In the genomic region with DNA sequence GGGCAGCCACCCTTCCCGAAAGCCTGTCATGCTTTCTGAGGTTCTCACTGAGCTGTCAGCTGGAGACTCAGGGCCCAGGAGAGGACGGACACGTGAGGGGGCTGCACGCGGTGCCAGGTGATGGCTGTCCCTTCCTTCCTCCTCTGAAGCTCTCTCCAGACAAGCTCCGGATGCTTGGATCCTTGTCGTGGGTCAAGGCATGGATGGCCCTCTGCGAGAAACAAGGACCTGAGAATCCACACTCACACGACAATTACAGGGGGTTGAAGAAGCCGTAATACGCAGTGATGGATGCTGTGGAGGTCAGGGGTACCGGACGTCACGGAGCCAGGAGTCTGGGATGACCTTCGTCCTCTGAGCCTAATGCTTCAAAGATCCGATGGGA, we compare ENCODE assay signal across 1 cellular context.
TF ChIP-seq lines count a peak whose summit lies in the region.

No MANE protein-coding gene starts in this region.

TF ChIP-seq in GM23338, 12 proteins besides CTCF, POLR2A, EP300 and RAD21 (continued from another document):
- TF ChIP-seq, protein P1, sequence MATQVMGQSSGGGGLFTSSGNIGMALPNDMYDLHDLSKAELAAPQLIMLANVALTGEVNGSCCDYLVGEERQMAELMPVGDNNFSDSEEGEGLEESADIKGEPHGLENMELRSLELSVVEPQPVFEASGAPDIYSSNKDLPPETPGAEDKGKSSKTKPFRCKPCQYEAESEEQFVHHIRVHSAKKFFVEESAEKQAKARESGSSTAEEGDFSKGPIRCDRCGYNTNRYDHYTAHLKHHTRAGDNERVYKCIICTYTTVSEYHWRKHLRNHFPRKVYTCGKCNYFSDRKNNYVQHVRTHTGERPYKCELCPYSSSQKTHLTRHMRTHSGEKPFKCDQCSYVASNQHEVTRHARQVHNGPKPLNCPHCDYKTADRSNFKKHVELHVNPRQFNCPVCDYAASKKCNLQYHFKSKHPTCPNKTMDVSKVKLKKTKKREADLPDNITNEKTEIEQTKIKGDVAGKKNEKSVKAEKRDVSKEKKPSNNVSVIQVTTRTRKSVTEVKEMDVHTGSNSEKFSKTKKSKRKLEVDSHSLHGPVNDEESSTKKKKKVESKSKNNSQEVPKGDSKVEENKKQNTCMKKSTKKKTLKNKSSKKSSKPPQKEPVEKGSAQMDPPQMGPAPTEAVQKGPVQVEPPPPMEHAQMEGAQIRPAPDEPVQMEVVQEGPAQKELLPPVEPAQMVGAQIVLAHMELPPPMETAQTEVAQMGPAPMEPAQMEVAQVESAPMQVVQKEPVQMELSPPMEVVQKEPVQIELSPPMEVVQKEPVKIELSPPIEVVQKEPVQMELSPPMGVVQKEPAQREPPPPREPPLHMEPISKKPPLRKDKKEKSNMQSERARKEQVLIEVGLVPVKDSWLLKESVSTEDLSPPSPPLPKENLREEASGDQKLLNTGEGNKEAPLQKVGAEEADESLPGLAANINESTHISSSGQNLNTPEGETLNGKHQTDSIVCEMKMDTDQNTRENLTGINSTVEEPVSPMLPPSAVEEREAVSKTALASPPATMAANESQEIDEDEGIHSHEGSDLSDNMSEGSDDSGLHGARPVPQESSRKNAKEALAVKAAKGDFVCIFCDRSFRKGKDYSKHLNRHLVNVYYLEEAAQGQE (IDR thresholded peaks at IDR 0.05; ENCODE audit: unreplicated experiment): no peak
- no peak for TF ChIP-seq JUNB (IDR thresholded peaks at IDR 0.05; ENCODE audit: unreplicated experiment)
- no peak for TF ChIP-seq ZNF331 (CRISPR knock-in tag; IDR thresholded peaks at IDR 0.05; ENCODE audit: low read depth)
- TF ChIP-seq EZH2 (IDR thresholded peaks at IDR 0.05; ENCODE audit: low read depth, unreplicated experiment): no peak
- no peak for TF ChIP-seq EZH2phosphoT487 (IDR thresholded peaks at IDR 0.05; ENCODE audit: unreplicated experiment)
- TF ChIP-seq, protein P2, sequence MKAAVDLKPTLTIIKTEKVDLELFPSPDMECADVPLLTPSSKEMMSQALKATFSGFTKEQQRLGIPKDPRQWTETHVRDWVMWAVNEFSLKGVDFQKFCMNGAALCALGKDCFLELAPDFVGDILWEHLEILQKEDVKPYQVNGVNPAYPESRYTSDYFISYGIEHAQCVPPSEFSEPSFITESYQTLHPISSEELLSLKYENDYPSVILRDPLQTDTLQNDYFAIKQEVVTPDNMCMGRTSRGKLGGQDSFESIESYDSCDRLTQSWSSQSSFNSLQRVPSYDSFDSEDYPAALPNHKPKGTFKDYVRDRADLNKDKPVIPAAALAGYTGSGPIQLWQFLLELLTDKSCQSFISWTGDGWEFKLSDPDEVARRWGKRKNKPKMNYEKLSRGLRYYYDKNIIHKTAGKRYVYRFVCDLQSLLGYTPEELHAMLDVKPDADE (IDR thresholded peaks at IDR 0.05): no peak
- no peak for TF ChIP-seq STAT1 (IDR thresholded peaks at IDR 0.05; ENCODE audit: unreplicated experiment)
- TF ChIP-seq CREB1 (CRISPR knock-in tag; IDR thresholded peaks at IDR 0.05; ENCODE audit: low read depth): no peak
- no peak for TF ChIP-seq POLR2AphosphoS5 (IDR thresholded peaks at IDR 0.05; ENCODE audit: low read depth)
- no peak for TF ChIP-seq NANOG (IDR thresholded peaks at IDR 0.05; ENCODE audit: borderline replicate concordance)
- TF ChIP-seq, protein P3, sequence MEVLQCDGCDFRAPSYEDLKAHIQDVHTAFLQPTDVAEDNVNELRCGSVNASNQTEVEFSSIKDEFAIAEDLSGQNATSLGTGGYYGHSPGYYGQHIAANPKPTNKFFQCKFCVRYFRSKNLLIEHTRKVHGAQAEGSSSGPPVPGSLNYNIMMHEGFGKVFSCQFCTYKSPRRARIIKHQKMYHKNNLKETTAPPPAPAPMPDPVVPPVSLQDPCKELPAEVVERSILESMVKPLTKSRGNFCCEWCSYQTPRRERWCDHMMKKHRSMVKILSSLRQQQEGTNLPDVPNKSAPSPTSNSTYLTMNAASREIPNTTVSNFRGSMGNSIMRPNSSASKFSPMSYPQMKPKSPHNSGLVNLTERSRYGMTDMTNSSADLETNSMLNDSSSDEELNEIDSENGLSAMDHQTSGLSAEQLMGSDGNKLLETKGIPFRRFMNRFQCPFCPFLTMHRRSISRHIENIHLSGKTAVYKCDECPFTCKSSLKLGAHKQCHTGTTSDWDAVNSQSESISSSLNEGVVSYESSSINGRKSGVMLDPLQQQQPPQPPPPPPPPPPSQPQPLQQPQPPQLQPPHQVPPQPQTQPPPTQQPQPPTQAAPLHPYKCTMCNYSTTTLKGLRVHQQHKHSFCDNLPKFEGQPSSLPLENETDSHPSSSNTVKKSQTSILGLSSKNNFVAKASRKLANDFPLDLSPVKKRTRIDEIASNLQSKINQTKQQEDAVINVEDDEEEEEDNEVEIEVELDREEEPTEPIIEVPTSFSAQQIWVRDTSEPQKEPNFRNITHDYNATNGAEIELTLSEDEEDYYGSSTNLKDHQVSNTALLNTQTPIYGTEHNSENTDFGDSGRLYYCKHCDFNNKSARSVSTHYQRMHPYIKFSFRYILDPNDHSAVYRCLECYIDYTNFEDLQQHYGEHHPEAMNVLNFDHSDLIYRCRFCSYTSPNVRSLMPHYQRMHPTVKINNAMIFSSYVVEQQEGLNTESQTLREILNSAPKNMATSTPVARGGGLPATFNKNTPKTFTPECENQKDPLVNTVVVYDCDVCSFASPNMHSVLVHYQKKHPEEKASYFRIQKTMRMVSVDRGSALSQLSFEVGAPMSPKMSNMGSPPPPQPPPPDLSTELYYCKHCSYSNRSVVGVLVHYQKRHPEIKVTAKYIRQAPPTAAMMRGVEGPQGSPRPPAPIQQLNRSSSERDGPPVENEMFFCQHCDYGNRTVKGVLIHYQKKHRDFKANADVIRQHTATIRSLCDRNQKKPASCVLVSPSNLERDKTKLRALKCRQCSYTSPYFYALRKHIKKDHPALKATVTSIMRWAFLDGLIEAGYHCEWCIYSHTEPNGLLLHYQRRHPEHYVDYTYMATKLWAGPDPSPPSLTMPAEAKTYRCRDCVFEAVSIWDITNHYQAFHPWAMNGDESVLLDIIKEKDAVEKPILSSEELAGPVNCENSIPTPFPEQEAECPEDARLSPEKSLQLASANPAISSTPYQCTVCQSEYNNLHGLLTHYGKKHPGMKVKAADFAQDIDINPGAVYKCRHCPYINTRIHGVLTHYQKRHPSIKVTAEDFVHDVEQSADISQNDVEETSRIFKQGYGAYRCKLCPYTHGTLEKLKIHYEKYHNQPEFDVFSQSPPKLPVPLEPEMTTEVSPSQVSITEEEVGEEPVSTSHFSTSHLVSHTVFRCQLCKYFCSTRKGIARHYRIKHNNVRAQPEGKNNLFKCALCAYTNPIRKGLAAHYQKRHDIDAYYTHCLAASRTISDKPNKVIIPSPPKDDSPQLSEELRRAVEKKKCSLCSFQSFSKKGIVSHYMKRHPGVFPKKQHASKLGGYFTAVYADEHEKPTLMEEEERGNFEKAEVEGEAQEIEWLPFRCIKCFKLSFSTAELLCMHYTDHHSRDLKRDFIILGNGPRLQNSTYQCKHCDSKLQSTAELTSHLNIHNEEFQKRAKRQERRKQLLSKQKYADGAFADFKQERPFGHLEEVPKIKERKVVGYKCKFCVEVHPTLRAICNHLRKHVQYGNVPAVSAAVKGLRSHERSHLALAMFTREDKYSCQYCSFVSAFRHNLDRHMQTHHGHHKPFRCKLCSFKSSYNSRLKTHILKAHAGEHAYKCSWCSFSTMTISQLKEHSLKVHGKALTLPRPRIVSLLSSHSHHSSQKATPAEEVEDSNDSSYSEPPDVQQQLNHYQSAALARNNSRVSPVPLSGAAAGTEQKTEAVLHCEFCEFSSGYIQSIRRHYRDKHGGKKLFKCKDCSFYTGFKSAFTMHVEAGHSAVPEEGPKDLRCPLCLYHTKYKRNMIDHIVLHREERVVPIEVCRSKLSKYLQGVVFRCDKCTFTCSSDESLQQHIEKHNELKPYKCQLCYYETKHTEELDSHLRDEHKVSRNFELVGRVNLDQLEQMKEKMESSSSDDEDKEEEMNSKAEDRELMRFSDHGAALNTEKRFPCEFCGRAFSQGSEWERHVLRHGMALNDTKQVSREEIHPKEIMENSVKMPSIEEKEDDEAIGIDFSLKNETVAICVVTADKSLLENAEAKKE (CRISPR knock-in tag; IDR thresholded peaks at IDR 0.05): no peak
TF ChIP-seq in GM23338: peak in this region for 0.
